In the genomic region with DNA sequence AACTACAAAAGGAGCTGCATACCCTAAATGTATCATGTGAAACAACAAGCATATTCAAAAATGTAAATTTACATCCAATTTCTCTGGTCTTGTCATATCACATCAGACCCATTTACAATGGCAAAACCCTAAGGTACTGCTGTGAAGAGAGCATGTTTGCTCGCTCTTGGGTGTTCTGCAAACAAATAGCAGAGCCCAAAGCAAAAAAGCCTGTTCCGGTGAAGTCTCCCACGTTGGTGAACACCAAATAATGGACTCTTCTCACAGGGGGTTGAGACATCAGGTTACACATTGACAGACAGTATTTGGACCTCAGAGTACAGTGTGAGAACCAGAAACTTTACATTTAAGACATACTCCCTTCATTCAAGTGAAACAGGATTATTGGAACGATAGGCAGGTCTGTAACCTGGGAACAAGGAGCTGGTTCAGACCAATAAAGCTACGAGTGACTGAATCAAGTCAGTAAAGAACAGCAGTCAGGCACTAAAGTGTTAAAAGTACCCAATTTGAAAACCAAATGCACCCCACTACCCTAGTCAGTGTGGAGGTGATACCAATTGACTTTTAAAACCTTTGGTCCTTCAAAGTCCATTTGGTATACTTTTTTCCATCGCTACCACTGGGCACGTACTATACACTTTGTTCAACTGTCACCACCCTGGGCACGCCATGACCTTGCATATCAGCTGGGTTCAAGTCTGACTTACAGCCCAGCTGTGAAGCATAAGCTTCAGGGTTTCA, we compare ENCODE assay signal across 1 cellular context.
TF ChIP-seq lines count a peak whose summit lies in the region.

No MANE protein-coding gene starts in this region.

TF ChIP-seq in HepG2, 621 proteins besides CTCF, POLR2A, EP300 and RAD21 (continued from another document and continues in another):
- TF ChIP-seq SIX1 (CRISPR knock-in tag; IDR thresholded peaks at IDR 0.05; ENCODE audit: borderline replicate concordance) (no peak; the same call in 1 of the 2 replicates), ERF (CRISPR knock-in tag; IDR thresholded peaks at IDR 0.05) (peak; percentile 36; the same call in 1 of the 2 replicates), NR2C2 (CRISPR knock-in tag; IDR thresholded peaks at IDR 0.05; ENCODE audit: borderline replicate concordance) (peak; percentile 36; the same call in 1 of the 2 replicates), ZNF124 (CRISPR knock-in tag; IDR thresholded peaks at IDR 0.05) (no peak), KAT2B (IDR thresholded peaks at IDR 0.05; ENCODE audit: borderline replicate concordance, low read depth, low read length) (no peak), THYN1 (CRISPR knock-in tag; IDR thresholded peaks at IDR 0.05; ENCODE audit: borderline replicate concordance, low read depth) (no peak), RFXAP (CRISPR knock-in tag; IDR thresholded peaks at IDR 0.05; ENCODE audit: borderline replicate concordance) (no peak), ZNF432 (CRISPR knock-in tag; IDR thresholded peaks at IDR 0.05; ENCODE audit: borderline replicate concordance) (no peak), ZNF564 (CRISPR knock-in tag; IDR thresholded peaks at IDR 0.05) (no peak), POLR2AphosphoS2 (IDR thresholded peaks at IDR 0.05; ENCODE audit: low read depth, low read length) (0 out of 2 replicates have a peak, but pooled peaks have one; percentile 37), ZSCAN9 (CRISPR knock-in tag; IDR thresholded peaks at IDR 0.05; ENCODE audit: borderline replicate concordance) (peak; percentile 96), CEBPG (CRISPR knock-in tag; IDR thresholded peaks at IDR 0.05) (peak; percentile 75), ZNF562 (CRISPR knock-in tag; IDR thresholded peaks at IDR 0.05; ENCODE audit: borderline replicate concordance) (no peak), GATAD2A (CRISPR knock-in tag; IDR thresholded peaks at IDR 0.05) (peak; percentile 78), NFE2L2 (IDR thresholded peaks at IDR 0.05; ENCODE audit: low read length) (no peak), AGO2 (optimal IDR thresholded peaks at IDR 0.05; ENCODE audit: low read depth, low read length) (no peak), ZFP62 (CRISPR knock-in tag; IDR thresholded peaks at IDR 0.05) (no peak), NKX3-1 (CRISPR knock-in tag; IDR thresholded peaks at IDR 0.05) (no peak), ZNF292 (CRISPR knock-in tag; IDR thresholded peaks at IDR 0.05; ENCODE audit: borderline replicate concordance, low read depth) (peak; percentile 25; the same call in 1 of the 2 replicates), KLF12 (CRISPR knock-in tag; IDR thresholded peaks at IDR 0.05; ENCODE audit: borderline replicate concordance) (no peak), EEA1 (CRISPR knock-in tag; IDR thresholded peaks at IDR 0.05; ENCODE audit: borderline replicate concordance) (no peak), ZNF253 (CRISPR knock-in tag; IDR thresholded peaks at IDR 0.05; ENCODE audit: borderline replicate concordance) (no peak), TBX2 (CRISPR knock-in tag; IDR thresholded peaks at IDR 0.05; ENCODE audit: borderline replicate concordance) (peak; percentile 33; the same call in 1 of the 2 replicates), YEATS2 (CRISPR knock-in tag; IDR thresholded peaks at IDR 0.05; ENCODE audit: borderline replicate concordance) (no peak), JUNB (CRISPR knock-in tag; IDR thresholded peaks at IDR 0.05; ENCODE audit: borderline replicate concordance) (no peak), MED1 (CRISPR knock-in tag; IDR thresholded peaks at IDR 0.05) (peak; percentile 72), NRL (CRISPR knock-in tag; IDR thresholded peaks at IDR 0.05; ENCODE audit: borderline replicate concordance) (no peak), ZNF629 (CRISPR knock-in tag; conservative IDR thresholded peaks at IDR 0.05) (peak; percentile 73), ZNF550 (CRISPR knock-in tag; IDR thresholded peaks at IDR 0.05; ENCODE audit: borderline replicate concordance) (no peak), BRCA1 (CRISPR knock-in tag; IDR thresholded peaks at IDR 0.05) (no peak), DNMT3B (CRISPR knock-in tag; conservative IDR thresholded peaks at IDR 0.05) (no peak), MAFG (CRISPR knock-in tag; IDR thresholded peaks at IDR 0.05) (no peak), ARID2 (CRISPR knock-in tag; IDR thresholded peaks at IDR 0.05; ENCODE audit: borderline replicate concordance) (0 out of 2 replicates have a peak, but pooled peaks have one; percentile 41), SMYD3 (CRISPR knock-in tag; IDR thresholded peaks at IDR 0.05) (no peak), PRPF4 (IDR thresholded peaks at IDR 0.05; ENCODE audit: low read depth, low read length, poor library complexity, severe bottlenecking) (no peak), SETDB1 (CRISPR knock-in tag; IDR thresholded peaks at IDR 0.05; ENCODE audit: borderline replicate concordance) (no peak)
- TF ChIP-seq, protein P1, sequence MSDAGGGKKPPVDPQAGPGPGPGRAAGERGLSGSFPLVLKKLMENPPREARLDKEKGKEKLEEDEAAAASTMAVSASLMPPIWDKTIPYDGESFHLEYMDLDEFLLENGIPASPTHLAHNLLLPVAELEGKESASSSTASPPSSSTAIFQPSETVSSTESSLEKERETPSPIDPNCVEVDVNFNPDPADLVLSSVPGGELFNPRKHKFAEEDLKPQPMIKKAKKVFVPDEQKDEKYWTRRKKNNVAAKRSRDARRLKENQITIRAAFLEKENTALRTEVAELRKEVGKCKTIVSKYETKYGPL (CRISPR knock-in tag; IDR thresholded peaks at IDR 0.05): no peak
- TF ChIP-seq, protein P2, sequence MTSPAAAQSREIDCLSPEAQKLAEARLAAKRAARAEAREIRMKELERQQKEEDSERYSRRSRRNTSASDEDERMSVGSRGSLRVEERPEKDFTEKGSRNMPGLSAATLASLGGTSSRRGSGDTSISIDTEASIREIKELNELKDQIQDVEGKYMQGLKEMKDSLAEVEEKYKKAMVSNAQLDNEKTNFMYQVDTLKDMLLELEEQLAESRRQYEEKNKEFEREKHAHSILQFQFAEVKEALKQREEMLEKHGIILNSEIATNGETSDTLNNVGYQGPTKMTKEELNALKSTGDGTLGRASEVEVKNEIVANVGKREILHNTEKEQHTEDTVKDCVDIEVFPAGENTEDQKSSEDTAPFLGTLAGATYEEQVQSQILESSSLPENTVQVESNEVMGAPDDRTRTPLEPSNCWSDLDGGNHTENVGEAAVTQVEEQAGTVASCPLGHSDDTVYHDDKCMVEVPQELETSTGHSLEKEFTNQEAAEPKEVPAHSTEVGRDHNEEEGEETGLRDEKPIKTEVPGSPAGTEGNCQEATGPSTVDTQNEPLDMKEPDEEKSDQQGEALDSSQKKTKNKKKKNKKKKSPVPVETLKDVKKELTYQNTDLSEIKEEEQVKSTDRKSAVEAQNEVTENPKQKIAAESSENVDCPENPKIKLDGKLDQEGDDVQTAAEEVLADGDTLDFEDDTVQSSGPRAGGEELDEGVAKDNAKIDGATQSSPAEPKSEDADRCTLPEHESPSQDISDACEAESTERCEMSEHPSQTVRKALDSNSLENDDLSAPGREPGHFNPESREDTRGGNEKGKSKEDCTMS (CRISPR knock-in tag; conservative IDR thresholded peaks at IDR 0.05): no peak
- TF ChIP-seq, protein P3, sequence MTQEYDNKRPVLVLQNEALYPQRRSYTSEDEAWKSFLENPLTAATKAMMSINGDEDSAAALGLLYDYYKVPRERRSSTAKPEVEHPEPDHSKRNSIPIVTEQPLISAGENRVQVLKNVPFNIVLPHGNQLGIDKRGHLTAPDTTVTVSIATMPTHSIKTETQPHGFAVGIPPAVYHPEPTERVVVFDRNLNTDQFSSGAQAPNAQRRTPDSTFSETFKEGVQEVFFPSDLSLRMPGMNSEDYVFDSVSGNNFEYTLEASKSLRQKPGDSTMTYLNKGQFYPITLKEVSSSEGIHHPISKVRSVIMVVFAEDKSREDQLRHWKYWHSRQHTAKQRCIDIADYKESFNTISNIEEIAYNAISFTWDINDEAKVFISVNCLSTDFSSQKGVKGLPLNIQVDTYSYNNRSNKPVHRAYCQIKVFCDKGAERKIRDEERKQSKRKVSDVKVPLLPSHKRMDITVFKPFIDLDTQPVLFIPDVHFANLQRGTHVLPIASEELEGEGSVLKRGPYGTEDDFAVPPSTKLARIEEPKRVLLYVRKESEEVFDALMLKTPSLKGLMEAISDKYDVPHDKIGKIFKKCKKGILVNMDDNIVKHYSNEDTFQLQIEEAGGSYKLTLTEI (CRISPR knock-in tag; conservative IDR thresholded peaks at IDR 0.05): no peak
- TF ChIP-seq, protein P4, sequence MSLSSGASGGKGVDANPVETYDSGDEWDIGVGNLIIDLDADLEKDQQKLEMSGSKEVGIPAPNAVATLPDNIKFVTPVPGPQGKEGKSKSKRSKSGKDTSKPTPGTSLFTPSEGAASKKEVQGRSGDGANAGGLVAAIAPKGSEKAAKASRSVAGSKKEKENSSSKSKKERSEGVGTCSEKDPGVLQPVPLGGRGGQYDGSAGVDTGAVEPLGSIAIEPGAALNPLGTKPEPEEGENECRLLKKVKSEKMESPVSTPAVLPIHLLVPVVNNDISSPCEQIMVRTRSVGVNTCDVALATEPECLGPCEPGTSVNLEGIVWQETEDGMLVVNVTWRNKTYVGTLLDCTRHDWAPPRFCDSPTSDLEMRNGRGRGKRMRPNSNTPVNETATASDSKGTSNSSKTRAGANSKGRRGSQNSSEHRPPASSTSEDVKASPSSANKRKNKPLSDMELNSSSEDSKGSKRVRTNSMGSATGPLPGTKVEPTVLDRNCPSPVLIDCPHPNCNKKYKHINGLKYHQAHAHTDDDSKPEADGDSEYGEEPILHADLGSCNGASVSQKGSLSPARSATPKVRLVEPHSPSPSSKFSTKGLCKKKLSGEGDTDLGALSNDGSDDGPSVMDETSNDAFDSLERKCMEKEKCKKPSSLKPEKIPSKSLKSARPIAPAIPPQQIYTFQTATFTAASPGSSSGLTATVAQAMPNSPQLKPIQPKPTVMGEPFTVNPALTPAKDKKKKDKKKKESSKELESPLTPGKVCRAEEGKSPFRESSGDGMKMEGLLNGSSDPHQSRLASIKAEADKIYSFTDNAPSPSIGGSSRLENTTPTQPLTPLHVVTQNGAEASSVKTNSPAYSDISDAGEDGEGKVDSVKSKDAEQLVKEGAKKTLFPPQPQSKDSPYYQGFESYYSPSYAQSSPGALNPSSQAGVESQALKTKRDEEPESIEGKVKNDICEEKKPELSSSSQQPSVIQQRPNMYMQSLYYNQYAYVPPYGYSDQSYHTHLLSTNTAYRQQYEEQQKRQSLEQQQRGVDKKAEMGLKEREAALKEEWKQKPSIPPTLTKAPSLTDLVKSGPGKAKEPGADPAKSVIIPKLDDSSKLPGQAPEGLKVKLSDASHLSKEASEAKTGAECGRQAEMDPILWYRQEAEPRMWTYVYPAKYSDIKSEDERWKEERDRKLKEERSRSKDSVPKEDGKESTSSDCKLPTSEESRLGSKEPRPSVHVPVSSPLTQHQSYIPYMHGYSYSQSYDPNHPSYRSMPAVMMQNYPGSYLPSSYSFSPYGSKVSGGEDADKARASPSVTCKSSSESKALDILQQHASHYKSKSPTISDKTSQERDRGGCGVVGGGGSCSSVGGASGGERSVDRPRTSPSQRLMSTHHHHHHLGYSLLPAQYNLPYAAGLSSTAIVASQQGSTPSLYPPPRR (CRISPR knock-in tag; IDR thresholded peaks at IDR 0.05; ENCODE audit: borderline replicate concordance): no peak
- TF ChIP-seq, protein P5, sequence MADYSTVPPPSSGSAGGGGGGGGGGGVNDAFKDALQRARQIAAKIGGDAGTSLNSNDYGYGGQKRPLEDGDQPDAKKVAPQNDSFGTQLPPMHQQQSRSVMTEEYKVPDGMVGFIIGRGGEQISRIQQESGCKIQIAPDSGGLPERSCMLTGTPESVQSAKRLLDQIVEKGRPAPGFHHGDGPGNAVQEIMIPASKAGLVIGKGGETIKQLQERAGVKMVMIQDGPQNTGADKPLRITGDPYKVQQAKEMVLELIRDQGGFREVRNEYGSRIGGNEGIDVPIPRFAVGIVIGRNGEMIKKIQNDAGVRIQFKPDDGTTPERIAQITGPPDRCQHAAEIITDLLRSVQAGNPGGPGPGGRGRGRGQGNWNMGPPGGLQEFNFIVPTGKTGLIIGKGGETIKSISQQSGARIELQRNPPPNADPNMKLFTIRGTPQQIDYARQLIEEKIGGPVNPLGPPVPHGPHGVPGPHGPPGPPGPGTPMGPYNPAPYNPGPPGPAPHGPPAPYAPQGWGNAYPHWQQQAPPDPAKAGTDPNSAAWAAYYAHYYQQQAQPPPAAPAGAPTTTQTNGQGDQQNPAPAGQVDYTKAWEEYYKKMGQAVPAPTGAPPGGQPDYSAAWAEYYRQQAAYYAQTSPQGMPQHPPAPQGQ (CRISPR knock-in tag; IDR thresholded peaks at IDR 0.05; ENCODE audit: borderline replicate concordance): no peak
- TF ChIP-seq, protein P6, sequence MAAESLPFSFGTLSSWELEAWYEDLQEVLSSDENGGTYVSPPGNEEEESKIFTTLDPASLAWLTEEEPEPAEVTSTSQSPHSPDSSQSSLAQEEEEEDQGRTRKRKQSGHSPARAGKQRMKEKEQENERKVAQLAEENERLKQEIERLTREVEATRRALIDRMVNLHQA (CRISPR knock-in tag; IDR thresholded peaks at IDR 0.05): no peak
- TF ChIP-seq, protein P7, sequence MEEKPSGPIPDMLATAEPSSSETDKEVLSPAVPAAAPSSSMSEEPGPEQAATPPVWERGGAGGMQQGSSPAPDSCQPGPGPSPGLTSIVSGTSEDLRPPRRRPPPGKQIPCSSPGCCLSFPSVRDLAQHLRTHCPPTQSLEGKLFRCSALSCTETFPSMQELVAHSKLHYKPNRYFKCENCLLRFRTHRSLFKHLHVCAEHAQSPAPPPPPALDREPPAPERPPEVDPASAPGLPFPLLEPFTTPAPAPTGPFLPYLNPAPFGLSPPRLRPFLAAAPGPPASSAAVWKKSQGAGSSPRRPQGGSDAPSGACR (CRISPR knock-in tag; IDR thresholded peaks at IDR 0.05): no peak
- TF ChIP-seq, protein P8, sequence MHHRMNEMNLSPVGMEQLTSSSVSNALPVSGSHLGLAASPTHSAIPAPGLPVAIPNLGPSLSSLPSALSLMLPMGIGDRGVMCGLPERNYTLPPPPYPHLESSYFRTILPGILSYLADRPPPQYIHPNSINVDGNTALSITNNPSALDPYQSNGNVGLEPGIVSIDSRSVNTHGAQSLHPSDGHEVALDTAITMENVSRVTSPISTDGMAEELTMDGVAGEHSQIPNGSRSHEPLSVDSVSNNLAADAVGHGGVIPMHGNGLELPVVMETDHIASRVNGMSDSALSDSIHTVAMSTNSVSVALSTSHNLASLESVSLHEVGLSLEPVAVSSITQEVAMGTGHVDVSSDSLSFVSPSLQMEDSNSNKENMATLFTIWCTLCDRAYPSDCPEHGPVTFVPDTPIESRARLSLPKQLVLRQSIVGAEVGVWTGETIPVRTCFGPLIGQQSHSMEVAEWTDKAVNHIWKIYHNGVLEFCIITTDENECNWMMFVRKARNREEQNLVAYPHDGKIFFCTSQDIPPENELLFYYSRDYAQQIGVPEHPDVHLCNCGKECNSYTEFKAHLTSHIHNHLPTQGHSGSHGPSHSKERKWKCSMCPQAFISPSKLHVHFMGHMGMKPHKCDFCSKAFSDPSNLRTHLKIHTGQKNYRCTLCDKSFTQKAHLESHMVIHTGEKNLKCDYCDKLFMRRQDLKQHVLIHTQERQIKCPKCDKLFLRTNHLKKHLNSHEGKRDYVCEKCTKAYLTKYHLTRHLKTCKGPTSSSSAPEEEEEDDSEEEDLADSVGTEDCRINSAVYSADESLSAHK (CRISPR knock-in tag; IDR thresholded peaks at IDR 0.05; ENCODE audit: borderline replicate concordance): no peak
